15 cellular contexts compared by ENCODE assay signal in genomic region chr9:124969401-124969800, GRCh38.
"Had no signal": no experiment of that assay in that cellular context is flagged by ENCODE, and none has a peak within 500 bp of the region (broad histone marks: within the 10 kb centered on the region; RNA-seq: fewer than 3 reads in every experiment).

No MANE protein-coding gene starts in this region.

- H3K27ac ChIP-seq: cardiac muscle cell, esophagus muscularis mucosa, prostate gland, right atrium auricular region, skin epidermis, tibial artery had no signal

- DNase-seq: activated CD4-positive, alpha-beta T cell treated with anti-CD3 and anti-CD28 coated beads, Interleukin-2, amount 50 U/mL, for 48 hours; amygdala; dermis blood vessel endothelial cell; effector memory CD4-positive, alpha-beta T cell; mesenchymal stem cell; mucosa of descending colon; naive B cell; stimulated activated naive CD8-positive, alpha-beta T cell treated with anti-CD3 and anti-CD28 coated beads, Interleukin-15, Interleukin-2, amounts not matched to agents 100 U/mL and 50 U/mL, for 24 hours; substantia nigra; tibial artery had no signal

- H3K4me1 ChIP-seq: esophagus muscularis mucosa, prostate gland, right atrium auricular region, tibial artery had no signal

- H3K27me3 ChIP-seq: cardiac muscle cell, esophagus muscularis mucosa, right atrium auricular region, tibial artery had no signal

- H3K4me3 ChIP-seq: cardiac muscle cell, esophagus muscularis mucosa, mucosa of descending colon, prostate gland, right atrium auricular region, skin epidermis, tibial artery had no signal

- H3K9me3 ChIP-seq: esophagus muscularis mucosa, mucosa of descending colon, prostate gland, right atrium auricular region, tibial artery had no signal

- H3K36me3 ChIP-seq: prostate gland had no signal

- ATAC-seq: mucosa of descending colon; stimulated activated naive CD8-positive, alpha-beta T cell treated with anti-CD3 and anti-CD28 coated beads, Interleukin-15, Interleukin-2, amounts not matched to agents 100 U/mL and 50 U/mL, for 24 hours had no signal
